15 cellular contexts compared by ENCODE assay signal in genomic region chr4:113607998-113608397, GRCh38.
DNase-seq lines count a peak whose midpoint lies in the region; ATAC-seq and TF ChIP-seq lines count a peak whose summit lies in the region.
"Had no signal": no experiment of that assay in that cellular context is flagged by ENCODE, and none has a peak within 500 bp of the region (broad histone marks: within the 10 kb centered on the region; RNA-seq: fewer than 3 reads in every experiment).

No MANE protein-coding gene starts in this region.

- no peak overlapping the region for H3K4me3 ChIP-seq in foreskin fibroblast (ENCODE audit: low read depth in 1 of 2, low read length in 2 of 2)
- H3K4me3 ChIP-seq in brain microvascular endothelial cell (ENCODE audit: low read depth, low read length): no peak overlapping the region
- no peak overlapping the region for H3K4me3 ChIP-seq in trophoblast cell (ENCODE audit: low read depth, low read length)
- H3K4me3 ChIP-seq: K562 had no signal

- H3K79me2 ChIP-seq in trophoblast cell (ENCODE audit: control insufficient read depth, insufficient read depth, low read length, poor library complexity): no peaks in the 10 kb centered on the region

- H3K27me3 Mint-ChIP-seq in activated T-helper 1 cell treated with anti-CD3 and anti-CD28 coated beads, Interleukin-12 subunit alpha, Interleukin-12 subunit beta, Interleukin-2, Interleukin-4 antibody, amounts not matched to agents 30 ng/mL and 10 ng/mL and 1 ng/mL, durations not matched to agents 14 hours and 24 hours and 36 hours (ENCODE audit: insufficient read depth): no peaks in the 10 kb centered on the region
- H3K27me3 Mint-ChIP-seq: activated naive CD8-positive, alpha-beta T cell treated with anti-CD3 and anti-CD28 coated beads, Interleukin-2, amount 10 ng/mL, durations not matched to agents 7 days and 5 days had no signal

- no peak overlapping the region for H2AFZ ChIP-seq in trophoblast cell (ENCODE audit: insufficient read depth, low read length, poor library complexity)

- WGBS in trophoblast cell (ENCODE audit: extremely low coverage, insufficient coverage, insufficient read length): no CpG with 5 or more reads among the region's 1 CpG

- no peak overlapping the region for H3K14ac ChIP-seq in trophoblast cell (ENCODE audit: low read length)

- no peak overlapping the region for H3K4ac ChIP-seq in trophoblast cell (ENCODE audit: low read depth, low read length)

- H3K27ac ChIP-seq in brain microvascular endothelial cell (no peak overlapping the region), trophoblast cell (ENCODE audit: low read depth, low read length) (no peak overlapping the region)
- H3K27ac ChIP-seq: C4-2B had no signal

- H3K36me3 Mint-ChIP-seq in activated T-helper 1 cell treated with anti-CD3 and anti-CD28 coated beads, Interleukin-12 subunit alpha, Interleukin-12 subunit beta, Interleukin-2, Interleukin-4 antibody, amounts not matched to agents 30 ng/mL and 10 ng/mL and 1 ng/mL, durations not matched to agents 14 hours and 24 hours and 36 hours (ENCODE audit: low read depth): peaks cover 45% of the 10 kb centered on the region

- H3K27ac Mint-ChIP-seq in activated T-helper 1 cell treated with anti-CD3 and anti-CD28 coated beads, Interleukin-12 subunit alpha, Interleukin-12 subunit beta, Interleukin-2, Interleukin-4 antibody, amounts not matched to agents 30 ng/mL and 10 ng/mL and 1 ng/mL, durations not matched to agents 14 hours and 24 hours and 36 hours: peak overlapping the region; percentile 36
- H3K27ac Mint-ChIP-seq: activated naive CD8-positive, alpha-beta T cell treated with anti-CD3 and anti-CD28 coated beads, Interleukin-2, amount 10 ng/mL, durations not matched to agents 7 days and 5 days had no signal

- no peak overlapping the region for H2BK12ac ChIP-seq in trophoblast cell (ENCODE audit: low read length)

- no peak overlapping the region for H2BK120ac ChIP-seq in trophoblast cell (ENCODE audit: insufficient read depth, low read length, poor library complexity)

- intact Hi-C loops in activated T-helper 1 cell treated with anti-CD3 and anti-CD28 coated beads, Interleukin-12 subunit alpha, Interleukin-12 subunit beta, Interleukin-2, Interleukin-4 antibody, amounts not matched to agents 30 ng/mL and 10 ng/mL and 1 ng/mL, durations not matched to agents 14 hours and 24 hours and 36 hours (cut with micrococcal nuclease): loop anchor here (1.0 to 5.0 kb wide), 5 partner anchors 19 to 154 kb away; no protein-coding TSS in a partner anchor

- H3K18ac ChIP-seq in trophoblast cell (ENCODE audit: low read length): no peak overlapping the region

- H3K36me3 ChIP-seq in brain microvascular endothelial cell (replicated peaks): no peaks in the 10 kb centered on the region
- H3K36me3 ChIP-seq in trophoblast cell (ENCODE audit: control insufficient read depth in 1 of 2, insufficient read depth in 2 of 2, low read length in 2 of 2): no peaks in the 10 kb centered on the region

- no peak overlapping the region for H3K23ac ChIP-seq in trophoblast cell (ENCODE audit: low read length)

- H3K79me1 ChIP-seq in trophoblast cell (ENCODE audit: low read length): no peaks in the 10 kb centered on the region

- H3K4me1 Mint-ChIP-seq in activated T-helper 1 cell treated with anti-CD3 and anti-CD28 coated beads, Interleukin-12 subunit alpha, Interleukin-12 subunit beta, Interleukin-2, Interleukin-4 antibody, amounts not matched to agents 30 ng/mL and 10 ng/mL and 1 ng/mL, durations not matched to agents 14 hours and 24 hours and 36 hours (ENCODE audit: low read depth): peaks cover 34% of the 10 kb centered on the region

- no peak overlapping the region for H4K8ac ChIP-seq in trophoblast cell (ENCODE audit: low read depth, low read length)

- no peak overlapping the region for H4K12ac ChIP-seq in trophoblast cell (ENCODE audit: low read depth, low read length)

- no peak for DNase-seq in activated T-helper 1 cell treated with anti-CD3 and anti-CD28 coated beads, Interleukin-12 subunit alpha, Interleukin-12 subunit beta, Interleukin-2, Interleukin-4 antibody, amounts not matched to agents 30 ng/mL and 10 ng/mL and 1 ng/mL, durations not matched to agents 14 hours and 24 hours and 36 hours (ENCODE audit: low spot score)
- DNase-seq in foreskin fibroblast (no peak), brain microvascular endothelial cell (no peak), NCI-H1105 (lab: John Stamatoyannopoulos, UW) (no peak), trophoblast cell (no peak)
- DNase-seq: activated CD4-positive, alpha-beta T cell treated with anti-CD3 and anti-CD28 coated beads, Interleukin-2, amount 50 U/mL, for 48 hours; activated naive CD8-positive, alpha-beta T cell treated with anti-CD3 and anti-CD28 coated beads, Interleukin-2, amount 10 ng/mL, durations not matched to agents 7 days and 5 days; NCI-H1930; NCI-H748 treated with DMSO at 0.1 percent for 48 hours; small intestine had no signal

- H3K9ac ChIP-seq in trophoblast cell (ENCODE audit: low read length): no peak overlapping the region

- H2BK5ac ChIP-seq in trophoblast cell (ENCODE audit: low read depth, low read length, poor library complexity): no peak overlapping the region

- H4K91ac ChIP-seq in trophoblast cell (ENCODE audit: low read depth, low read length): no peak overlapping the region

- H3K4me2 ChIP-seq in trophoblast cell (ENCODE audit: low read length): no peak overlapping the region

- H3K9me3 ChIP-seq in trophoblast cell (ENCODE audit: insufficient read depth, low read depth, low read length): no peaks in the 10 kb centered on the region

- H2AK5ac ChIP-seq in trophoblast cell (ENCODE audit: low read length): no peak overlapping the region

- H3K4me1 ChIP-seq in trophoblast cell (ENCODE audit: control insufficient read depth in 1 of 2, insufficient read depth in 2 of 2, low read length in 2 of 2): no peaks in the 10 kb centered on the region

- in situ Hi-C loops in brain microvascular endothelial cell (cut with HindIII; ENCODE audit: low pct_ligation_motif_present, low sequenced_read_pairs): no loop called here

- ATAC-seq in GM18499 (IDR thresholded peaks at IDR 0.05; ENCODE audit: insufficient read depth, unreplicated experiment): peak; percentile 73
- ATAC-seq in GM19035 (IDR thresholded peaks at IDR 0.05; ENCODE audit: unreplicated experiment): peak; percentile 67
- peak; percentile 80 for ATAC-seq in HG02973 (IDR thresholded peaks at IDR 0.05; ENCODE audit: unreplicated experiment)
- ATAC-seq: K562 had no signal

- H3K9me3 Mint-ChIP-seq in activated T-helper 1 cell treated with anti-CD3 and anti-CD28 coated beads, Interleukin-12 subunit alpha, Interleukin-12 subunit beta, Interleukin-2, Interleukin-4 antibody, amounts not matched to agents 30 ng/mL and 10 ng/mL and 1 ng/mL, durations not matched to agents 14 hours and 24 hours and 36 hours: peaks cover 4% of the 10 kb centered on the region

- no peak overlapping the region for H3K4me3 Mint-ChIP-seq in activated T-helper 1 cell treated with anti-CD3 and anti-CD28 coated beads, Interleukin-12 subunit alpha, Interleukin-12 subunit beta, Interleukin-2, Interleukin-4 antibody, amounts not matched to agents 30 ng/mL and 10 ng/mL and 1 ng/mL, durations not matched to agents 14 hours and 24 hours and 36 hours
- H3K4me3 Mint-ChIP-seq: activated naive CD8-positive, alpha-beta T cell treated with anti-CD3 and anti-CD28 coated beads, Interleukin-2, amount 10 ng/mL, durations not matched to agents 7 days and 5 days had no signal

- no peaks in the 10 kb centered on the region for H3K27me3 ChIP-seq in brain microvascular endothelial cell (replicated peaks)
- H3K27me3 ChIP-seq in trophoblast cell (ENCODE audit: insufficient read depth, low read length): no peaks in the 10 kb centered on the region

- no peak for TF ChIP-seq CTCF in foreskin fibroblast (IDR thresholded peaks at IDR 0.05; ENCODE audit: low read depth, low read length)
- no peak for TF ChIP-seq CTCF in brain microvascular endothelial cell (IDR thresholded peaks at IDR 0.05; ENCODE audit: low read depth, low read length, missing control alignments)
